ENCODE assay signal across 1 cellular context in genomic region chr2:188605609-188606584, GRCh38.
TF ChIP-seq lines count a peak whose summit lies in the region.

No MANE protein-coding gene starts in this region.

TF ChIP-seq in K562, 482 proteins besides CTCF, POLR2A, EP300 and RAD21:
- TF ChIP-seq ZBTB33 (CRISPR knock-in tag; IDR thresholded peaks at IDR 0.05), result 0 out of 2 replicates have a peak, but pooled peaks have one; percentile 32
- peak; percentile 34; the same call in 1 of the 2 replicates for TF ChIP-seq POLR2G (IDR thresholded peaks at IDR 0.05; ENCODE audit: low read depth, low read length)
